ENCODE assay signal across 22 cellular contexts in genomic region chr15:59172289-59172901, GRCh38.
A peak's percentile ranks its signal among the peaks of the same experiment; 100 is the strongest.
DNase-seq lines count a peak whose midpoint lies in the region; ATAC-seq and TF ChIP-seq lines count a peak whose summit lies in the region.
"Had no signal": no experiment of that assay in that cellular context is flagged by ENCODE, and none has a peak within 500 bp of the region (broad histone marks: within the 10 kb centered on the region; RNA-seq: fewer than 3 reads in every experiment).

No MANE protein-coding gene starts in this region.

- no peaks in the 10 kb centered on the region for H3K9me3 Mint-ChIP-seq in activated naive CD8-positive, alpha-beta T cell treated with anti-CD3 and anti-CD28 coated beads, Interleukin-2, amount 50 U/mL, for 24 hours
- H3K9me3 Mint-ChIP-seq: activated naive CD8-positive, alpha-beta T cell treated with anti-CD3 and anti-CD28 coated beads for 36 hours; nephron had no signal

- peaks cover 7% of the 10 kb centered on the region for H3K36me3 Mint-ChIP-seq in activated naive CD8-positive, alpha-beta T cell treated with anti-CD3 and anti-CD28 coated beads, Interleukin-2, amount 50 U/mL, for 24 hours (ENCODE audit: low read depth)

- H3K27me3 ChIP-seq in MM.1S (replicated peaks; ENCODE audit: insufficient read depth, low read length) = no peaks in the 10 kb centered on the region
- H3K27me3 ChIP-seq: body of pancreas, colonic mucosa, hepatocyte had no signal

- no peaks in the 10 kb centered on the region for H3F3A ChIP-seq in MM.1S (ENCODE audit: insufficient read depth, low read length)

- no peaks in the 10 kb centered on the region for H4K20me1 ChIP-seq in MM.1S (ENCODE audit: insufficient read depth, low read length)

- no peak for ATAC-seq in activated naive CD8-positive, alpha-beta T cell treated with anti-CD3 and anti-CD28 coated beads, Interleukin-2, amount 50 U/mL, for 24 hours
- no peak for ATAC-seq in HG03460 (IDR thresholded peaks at IDR 0.05; ENCODE audit: unreplicated experiment)
- ATAC-seq: activated CD8-positive, alpha-beta memory T cell treated with anti-CD3 and anti-CD28 coated beads, Interleukin-2, amount 10 ng/mL, durations not matched to agents 7 days and 5 days; body of pancreas had no signal

- no peaks in the 10 kb centered on the region for H3K9me2 ChIP-seq in MM.1S (replicated peaks; ENCODE audit: insufficient read depth, low read length)

- no peaks in the 10 kb centered on the region for H3K79me2 ChIP-seq in MM.1S (ENCODE audit: low read length)
- H3K79me2 ChIP-seq: hepatocyte had no signal

- H3K4me1 ChIP-seq in MM.1S (ENCODE audit: low read length) = no peaks in the 10 kb centered on the region
- H3K4me1 ChIP-seq: colonic mucosa had no signal

- DNase-seq in MM.1S (peak; percentile 23), cardiac fibroblast (ENCODE audit: low read depth in 2 of 2) (no peak), foreskin melanocyte (peak; percentile 78), T-helper 1 cell (no peak)
- DNase-seq in activated naive CD8-positive, alpha-beta T cell treated with anti-CD3 and anti-CD28 coated beads, Interleukin-2, amount 50 U/mL, for 24 hours = no peak
- no peak for DNase-seq in stimulated activated naive CD4-positive, alpha-beta T cell (lab: John Stamatoyannopoulos, UW)
- DNase-seq: activated CD4-positive, alpha-beta T cell treated with anti-CD3 and anti-CD28 coated beads, Interleukin-2, amount 10 ng/mL, durations not matched to agents 24 days and 14 days; activated CD8-positive, alpha-beta memory T cell treated with anti-CD3 and anti-CD28 coated beads, Interleukin-2, amount 10 ng/mL, durations not matched to agents 7 days and 5 days; activated naive CD8-positive, alpha-beta T cell treated with anti-CD3 and anti-CD28 coated beads for 36 hours; body of pancreas; colonic mucosa; EL; HCEC 1CT; KBM-7; left ventricle myocardium inferior; NCI-H1694 treated with DMSO at 0.1 percent for 48 hours; NCI-H748 treated with DMSO at 0.1 percent for 48 hours; SHP77 had no signal

- H3K27me3 Mint-ChIP-seq in activated naive CD8-positive, alpha-beta T cell treated with anti-CD3 and anti-CD28 coated beads, Interleukin-2, amount 50 U/mL, for 24 hours = peaks cover 8% of the 10 kb centered on the region
- H3K27me3 Mint-ChIP-seq: activated CD4-positive, alpha-beta T cell treated with anti-CD3 and anti-CD28 coated beads, Interleukin-2, amount 10 ng/mL, durations not matched to agents 24 days and 14 days had no signal

- no peak overlapping the region for H3K4me3 ChIP-seq in MM.1S (ENCODE audit: low read length)
- H3K4me3 ChIP-seq in cardiac fibroblast (replicated peaks in 1 of 2; ENCODE audit: low read depth in 2 of 2, low read length in 2 of 2) = no peak overlapping the region
- H3K4me3 ChIP-seq: body of pancreas, colonic mucosa, hepatocyte, left ventricle myocardium inferior had no signal

- TF ChIP-seq CTCF in GM12874 (IDR thresholded peaks at IDR 0.05; ENCODE audit: insufficient read depth, low read depth, low read length) (peak; percentile 9; the same call in 1 of the 2 replicates), MM.1S (IDR thresholded peaks at IDR 0.05; ENCODE audit: low read length) (peak; percentile 49), cardiac fibroblast (IDR thresholded peaks at IDR 0.05; ENCODE audit: low read depth, low read length) (peak; percentile 39)

- H3K9me3 ChIP-seq in MM.1S (replicated peaks; ENCODE audit: insufficient read depth, low read length) = no peaks in the 10 kb centered on the region
- H3K9me3 ChIP-seq: body of pancreas, colonic mucosa, left ventricle myocardium inferior had no signal

- H3K36me3 ChIP-seq in MM.1S (replicated peaks; ENCODE audit: insufficient read depth, low read length) = no peaks in the 10 kb centered on the region

- no peak overlapping the region for H2AFZ ChIP-seq in MM.1S (ENCODE audit: low read length)
- H2AFZ ChIP-seq: hepatocyte had no signal

- H3K4me1 Mint-ChIP-seq in activated naive CD8-positive, alpha-beta T cell treated with anti-CD3 and anti-CD28 coated beads, Interleukin-2, amount 50 U/mL, for 24 hours = peaks cover 21% of the 10 kb centered on the region

- H3K9ac ChIP-seq in MM.1S (ENCODE audit: low read length) = no peak overlapping the region

- H3K4me2 ChIP-seq in MM.1S (ENCODE audit: low read depth, low read length) = no peak overlapping the region
- H3K4me2 ChIP-seq: hepatocyte had no signal

- H3K27ac Mint-ChIP-seq in activated naive CD8-positive, alpha-beta T cell treated with anti-CD3 and anti-CD28 coated beads, Interleukin-2, amount 50 U/mL, for 24 hours = no peak overlapping the region
- H3K27ac Mint-ChIP-seq: activated CD4-positive, alpha-beta T cell treated with anti-CD3 and anti-CD28 coated beads, Interleukin-2, amount 10 ng/mL, durations not matched to agents 24 days and 14 days; activated CD8-positive, alpha-beta memory T cell treated with anti-CD3 and anti-CD28 coated beads, Interleukin-2, amount 10 ng/mL, durations not matched to agents 7 days and 5 days; activated naive CD8-positive, alpha-beta T cell treated with anti-CD3 and anti-CD28 coated beads for 36 hours; nephron had no signal

- H3K27ac ChIP-seq in MM.1S (ENCODE audit: low read length) = no peak overlapping the region
- H3K27ac ChIP-seq: body of pancreas, colonic mucosa, hepatocyte, left ventricle myocardium inferior had no signal

- no peak overlapping the region for H3K4me3 Mint-ChIP-seq in activated naive CD8-positive, alpha-beta T cell treated with anti-CD3 and anti-CD28 coated beads, Interleukin-2, amount 50 U/mL, for 24 hours
- H3K4me3 Mint-ChIP-seq: activated CD4-positive, alpha-beta T cell treated with anti-CD3 and anti-CD28 coated beads, Interleukin-2, amount 10 ng/mL, durations not matched to agents 24 days and 14 days; activated CD8-positive, alpha-beta memory T cell treated with anti-CD3 and anti-CD28 coated beads, Interleukin-2, amount 10 ng/mL, durations not matched to agents 7 days and 5 days; activated naive CD8-positive, alpha-beta T cell treated with anti-CD3 and anti-CD28 coated beads for 36 hours; nephron had no signal

Comparison
In these comparisons a context has a peak if more than half of its experiments do, and no peak if none do; other contexts are left out.
1. DNase-seq: peak in MM.1S (single experiment) and foreskin melanocyte (single experiment); none in cardiac fibroblast (0 of 2), activated naive CD8-positive, alpha-beta T cell treated with anti-CD3 and anti-CD28 coated beads, Interleukin-2, amount 50 U/mL, for 24 hours (single experiment), T-helper 1 cell (0 of 5) and stimulated activated naive CD4-positive, alpha-beta T cell (0 of 6).
2. Peak in every context shown above with its lines, with median percentiles within 50 percentile points of each other: CTCF ChIP-seq.